1 cellular context compared by ENCODE assay signal in the genomic region with DNA sequence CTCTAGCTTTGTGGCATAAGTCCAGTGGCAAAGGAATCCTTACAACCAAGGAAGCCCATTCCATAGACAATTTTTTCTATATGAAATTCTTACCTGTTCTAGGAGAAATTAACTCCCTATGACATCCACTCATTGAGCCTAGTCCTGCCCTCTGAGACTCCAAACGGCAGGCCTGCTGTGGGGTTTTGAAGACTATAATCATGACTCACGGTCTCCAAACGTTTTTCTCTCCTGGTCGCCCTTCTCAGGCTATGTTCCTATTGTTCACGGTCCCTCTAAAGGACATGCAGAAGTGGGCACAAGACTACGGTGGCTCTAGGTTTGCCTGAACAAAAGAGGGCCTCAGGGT.
TF ChIP-seq lines count a peak whose summit lies in the region.

No MANE protein-coding gene starts in this region.

TF ChIP-seq in GM12878, 131 proteins besides CTCF, POLR2A, EP300 and RAD21:
- no peak for TF ChIP-seq POLR2AphosphoS5 (IDR thresholded peaks at IDR 0.05; ENCODE audit: low read length)
- no peak for TF ChIP-seq RCOR1 (conservative IDR thresholded peaks at IDR 0.05; ENCODE audit: low read depth, low read length)
- TF ChIP-seq E2F8 (IDR thresholded peaks at IDR 0.05; ENCODE audit: low read depth, partially characterized antibody), result no peak
- no peak for TF ChIP-seq TCF12 (IDR thresholded peaks at IDR 0.05; ENCODE audit: low read depth, low read length)
- no peak for TF ChIP-seq IKZF1 (conservative IDR thresholded peaks at IDR 0.05)
- TF ChIP-seq, protein P1, sequence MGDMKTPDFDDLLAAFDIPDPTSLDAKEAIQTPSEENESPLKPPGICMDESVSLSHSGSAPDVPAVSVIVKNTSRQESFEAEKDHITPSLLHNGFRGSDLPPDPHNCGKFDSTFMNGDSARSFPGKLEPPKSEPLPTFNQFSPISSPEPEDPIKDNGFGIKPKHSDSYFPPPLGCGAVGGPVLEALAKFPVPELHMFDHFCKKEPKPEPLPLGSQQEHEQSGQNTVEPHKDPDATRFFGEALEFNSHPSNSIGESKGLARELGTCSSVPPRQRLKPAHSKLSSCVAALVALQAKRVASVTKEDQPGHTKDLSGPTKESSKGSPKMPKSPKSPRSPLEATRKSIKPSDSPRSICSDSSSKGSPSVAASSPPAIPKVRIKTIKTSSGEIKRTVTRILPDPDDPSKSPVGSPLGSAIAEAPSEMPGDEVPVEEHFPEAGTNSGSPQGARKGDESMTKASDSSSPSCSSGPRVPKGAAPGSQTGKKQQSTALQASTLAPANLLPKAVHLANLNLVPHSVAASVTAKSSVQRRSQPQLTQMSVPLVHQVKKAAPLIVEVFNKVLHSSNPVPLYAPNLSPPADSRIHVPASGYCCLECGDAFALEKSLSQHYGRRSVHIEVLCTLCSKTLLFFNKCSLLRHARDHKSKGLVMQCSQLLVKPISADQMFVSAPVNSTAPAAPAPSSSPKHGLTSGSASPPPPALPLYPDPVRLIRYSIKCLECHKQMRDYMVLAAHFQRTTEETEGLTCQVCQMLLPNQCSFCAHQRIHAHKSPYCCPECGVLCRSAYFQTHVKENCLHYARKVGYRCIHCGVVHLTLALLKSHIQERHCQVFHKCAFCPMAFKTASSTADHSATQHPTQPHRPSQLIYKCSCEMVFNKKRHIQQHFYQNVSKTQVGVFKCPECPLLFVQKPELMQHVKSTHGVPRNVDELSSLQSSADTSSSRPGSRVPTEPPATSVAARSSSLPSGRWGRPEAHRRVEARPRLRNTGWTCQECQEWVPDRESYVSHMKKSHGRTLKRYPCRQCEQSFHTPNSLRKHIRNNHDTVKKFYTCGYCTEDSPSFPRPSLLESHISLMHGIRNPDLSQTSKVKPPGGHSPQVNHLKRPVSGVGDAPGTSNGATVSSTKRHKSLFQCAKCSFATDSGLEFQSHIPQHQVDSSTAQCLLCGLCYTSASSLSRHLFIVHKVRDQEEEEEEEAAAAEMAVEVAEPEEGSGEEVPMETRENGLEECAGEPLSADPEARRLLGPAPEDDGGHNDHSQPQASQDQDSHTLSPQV (IDR thresholded peaks at IDR 0.05), result no peak
- TF ChIP-seq RB1 (IDR thresholded peaks at IDR 0.05; ENCODE audit: borderline replicate concordance), result no peak
- no peak for TF ChIP-seq BHLHE40 (IDR thresholded peaks at IDR 0.05; ENCODE audit: borderline replicate concordance in 1 of 2, low read depth in 2 of 2, low read length in 1 of 2)
